ENCODE assay signal across 7 cellular contexts in genomic region chr12:112419269-112420133, GRCh38. TPM values are rescaled to one million over a fixed set of nuclear protein-coding genes. Genes with fewer than 3 reads are reported as not detected.
DNase-seq lines count a peak whose midpoint lies in the region; ATAC-seq and TF ChIP-seq lines count a peak whose summit lies in the region.

No MANE protein-coding gene starts in this region.

- TF ChIP-seq CTCF in GM23338 (conservative IDR thresholded peaks at IDR 0.05; ENCODE audit: low read depth in 2 of 2) = no peak
- peak; percentile 2 for TF ChIP-seq CTCF in hepatocyte (IDR thresholded peaks at IDR 0.05; ENCODE audit: poor library complexity)
- no peak for TF ChIP-seq CTCF in retinal pigment epithelial cell (conservative IDR thresholded peaks at IDR 0.05; ENCODE audit: low read depth, low read length)

- DNase-seq in GM04503 (ENCODE audit: low read depth) (peak; percentile 45), GM23338 (ENCODE audit: low spot score) (peak; percentile 85), NAMALWA (ENCODE audit: low spot score) (peak; percentile 53), amniotic stem cell (lab: John Stamatoyannopoulos, UW) (peak; percentile 72), hepatocyte (ENCODE audit: low spot score) (peak; percentile 87), retinal pigment epithelial cell (ENCODE audit: low read depth) (no peak)

- H3K36me3 ChIP-seq in GM23338 (ENCODE audit: insufficient read depth) (no peaks in the 10 kb centered on the region), hepatocyte (replicated peaks; ENCODE audit: insufficient read depth, low read depth) (no peaks in the 10 kb centered on the region)

- peak overlapping the region; percentile 87 for H3K4me3 Mint-ChIP-seq in GM23338

- H3K79me2 ChIP-seq in GM23338 (replicated peaks; ENCODE audit: insufficient read depth) = peaks cover 63% of the 10 kb centered on the region
- H3K79me2 ChIP-seq in hepatocyte = peaks cover 59% of the 10 kb centered on the region

- H3K4me3 ChIP-seq in GM23338 (peak overlapping the region; percentile 100), hepatocyte (peak overlapping the region; percentile 79), retinal pigment epithelial cell (ENCODE audit: low read length) (peak overlapping the region; percentile 93)

- 11% methylated on average over 18 of the region's 34 CpGs for WGBS in hepatocyte (ENCODE audit: low lambda C conversion rate, missing lambda C conversion rate)

- peaks cover 16% of the 10 kb centered on the region for H3K27me3 Mint-ChIP-seq in GM23338 (ENCODE audit: insufficient read depth, low read depth, poor library complexity)

- H3K27ac Mint-ChIP-seq in GM23338 = peak overlapping the region; percentile 98

- peaks cover 4% of the 10 kb centered on the region; the same call in 1 of the 3 replicates for H3K36me3 Mint-ChIP-seq in GM23338 (ENCODE audit: low read depth)

- H2AFZ ChIP-seq in GM23338 (peak overlapping the region; percentile 25; the same call in 1 of the 2 replicates), hepatocyte (peak overlapping the region; percentile 73)

- peaks cover 5% of the 10 kb centered on the region for H3K4me1 Mint-ChIP-seq in GM23338

- H3K27me3 ChIP-seq in GM23338 (ENCODE audit: insufficient read depth) (no peaks in the 10 kb centered on the region), hepatocyte (no peaks in the 10 kb centered on the region)

- H3K27ac ChIP-seq in GM23338 (ENCODE audit: low read depth) = peak overlapping the region; percentile 99
- peak overlapping the region; percentile 99 for H3K27ac ChIP-seq in hepatocyte

- peaks cover 14% of the 10 kb centered on the region; the same call in 1 of the 2 replicates for H3F3A ChIP-seq in GM23338 (replicated peaks; ENCODE audit: low read depth)

- H4K20me1 ChIP-seq in GM23338 (replicated peaks; ENCODE audit: insufficient read depth) (peaks cover 30% of the 10 kb centered on the region), hepatocyte (ENCODE audit: insufficient read depth, poor library complexity, severe bottlenecking) (peaks cover 24% of the 10 kb centered on the region)

- H3K9me2 ChIP-seq in GM23338 (ENCODE audit: insufficient read depth) (no peaks in the 10 kb centered on the region), hepatocyte (replicated peaks; ENCODE audit: insufficient read depth) (no peaks in the 10 kb centered on the region)

- ATAC-seq in GM23338 (peak; percentile 77), HG03108 (IDR thresholded peaks at IDR 0.05; ENCODE audit: unreplicated experiment) (no peak)

- no peaks in the 10 kb centered on the region; the same call in 1 of the 3 replicates for H3K9me3 Mint-ChIP-seq in GM23338

- H3K4me2 ChIP-seq in GM23338 (peak overlapping the region; percentile 93), hepatocyte (peak overlapping the region; percentile 80)

- H3K9me3 ChIP-seq in hepatocyte (ENCODE audit: low read depth) = no peaks in the 10 kb centered on the region

- peaks cover 16% of the 10 kb centered on the region; the same call in 1 of the 2 replicates for H3K4me1 ChIP-seq in GM23338 (ENCODE audit: insufficient read depth)
- peaks cover 37% of the 10 kb centered on the region for H3K4me1 ChIP-seq in hepatocyte (ENCODE audit: insufficient read depth)

TF ChIP-seq in GM23338, 12 proteins besides CTCF, POLR2A, EP300 and RAD21 (continues in another document):
- TF ChIP-seq JUNB (IDR thresholded peaks at IDR 0.05; ENCODE audit: unreplicated experiment) (no peak), NANOG (IDR thresholded peaks at IDR 0.05; ENCODE audit: borderline replicate concordance) (no peak), REST (IDR thresholded peaks at IDR 0.05; ENCODE audit: unreplicated experiment) (no peak), CREB1 (CRISPR knock-in tag; IDR thresholded peaks at IDR 0.05; ENCODE audit: low read depth) (no peak)

RNA-seq across cellular contexts. Expression of gene PTPN11, which starts 0.8 kb away (rescaled TPM):
- 90.0 and 94.7 TPM in 2 replicates for total RNA-seq in GM23338 (2014; rRNA removed; shearing (Covaris generic))
- polyA plus RNA-seq in GM23338 (2016; fragmentation: Nextera tagmentation; extraction: Ambion mirVana) = 71.9 and 87.0 TPM in 2 replicates
- 102 and 115 TPM in 2 replicates for total RNA-seq in hepatocyte
- polyA plus RNA-seq in hepatocyte = 56.0 and 66.6 TPM in 2 replicates

RNA-seq across cellular contexts. Expression of gene RPL6, which starts 10.1 kb away (rescaled TPM):
- total RNA-seq in GM23338 (2014; rRNA removed; shearing (Covaris generic)) = 1,413 and 1,678 TPM in 2 replicates
- polyA plus RNA-seq in GM23338 (2016; fragmentation: Nextera tagmentation; extraction: Ambion mirVana) (1,712 and 1,715 TPM in 2 replicates), hepatocyte (279 and 281 TPM in 2 replicates)
- total RNA-seq in hepatocyte = 1,682 and 1,816 TPM in 2 replicates

RNA-seq across cellular contexts. Expression of gene HECTD4, which starts 37.3 kb away (rescaled TPM):
- total RNA-seq in GM23338 (2014; rRNA removed; shearing (Covaris generic)) = 29.9 and 36.9 TPM in 2 replicates
- polyA plus RNA-seq in GM23338 (2016; fragmentation: Nextera tagmentation; extraction: Ambion mirVana) (21.7 and 25.7 TPM in 2 replicates), hepatocyte (22.7 and 23.0 TPM in 2 replicates)
- total RNA-seq in hepatocyte = 25.8 and 27.1 TPM in 2 replicates
